15 cellular contexts compared by ENCODE assay signal in the genomic region with DNA sequence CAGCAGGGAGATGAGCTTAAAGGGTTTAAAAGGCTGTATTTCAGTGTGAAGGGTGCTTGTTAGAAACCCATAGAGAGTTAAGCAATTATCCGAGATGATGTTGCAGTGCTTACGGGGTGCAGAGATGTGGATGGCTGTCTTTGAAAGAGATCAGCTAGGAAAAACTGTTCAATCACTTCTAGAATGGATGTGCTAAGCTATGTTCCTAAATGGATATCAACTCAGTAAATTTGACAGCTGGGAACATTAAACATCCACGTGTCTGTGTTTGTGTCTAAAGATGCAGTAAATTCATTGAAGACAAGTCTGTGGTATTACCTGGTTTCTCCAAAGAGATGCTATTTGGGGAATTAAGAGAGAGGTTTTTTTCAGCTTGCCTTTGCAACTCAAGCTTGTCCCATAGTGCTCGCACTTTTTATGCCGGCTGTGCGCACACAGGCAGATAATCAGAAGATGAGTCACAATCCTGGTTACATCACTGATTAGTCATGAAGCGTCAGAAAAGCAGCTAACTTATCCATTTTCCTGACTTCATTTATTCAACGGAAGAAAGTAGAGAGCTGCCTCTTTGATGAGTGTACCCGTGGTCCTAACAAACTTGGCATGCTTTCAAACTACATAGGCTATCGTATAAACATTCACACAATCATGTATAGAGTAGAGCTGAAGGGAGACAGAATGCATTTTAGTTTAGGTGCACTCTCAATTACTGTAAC.
DNase-seq lines count a peak whose midpoint lies in the region; ATAC-seq, FAIRE-seq and TF ChIP-seq lines count a peak whose summit lies in the region.
"Had no signal": no experiment of that assay in that cellular context is flagged by ENCODE, and none has a peak within 500 bp of the region (broad histone marks: within the 10 kb centered on the region; RNA-seq: fewer than 3 reads in every experiment).

No MANE protein-coding gene starts in this region.

- no peak for TF ChIP-seq CTCF in NB4 (IDR thresholded peaks at IDR 0.05; ENCODE audit: low read depth, low read length)
- TF ChIP-seq CTCF in psoas muscle (IDR thresholded peaks at IDR 0.05): no peak

- H3K27ac ChIP-seq in psoas muscle: no peak overlapping the region
- H3K27ac ChIP-seq: Peyer's patch, thoracic aorta had no signal

- no peak for FAIRE-seq in GM19239 (lab: Jason Lieb, UNC)
- FAIRE-seq: GM12892 had no signal

- no peaks in the 10 kb centered on the region for H3K4me1 ChIP-seq in adipocyte (ENCODE audit: control insufficient read depth, insufficient read depth, low read length)
- no peaks in the 10 kb centered on the region for H3K4me1 ChIP-seq in psoas muscle
- H3K4me1 ChIP-seq: Peyer's patch had no signal

- DNase-seq in Ammon's horn (ENCODE audit: low spot score): peak; percentile 61
- peak; percentile 21 for DNase-seq in NB4 (ENCODE audit: low read depth)
- peak; percentile 84 for DNase-seq in adipocyte (ENCODE audit: low read depth)
- DNase-seq in glomerular visceral epithelial cell (ENCODE audit: extremely low spot score): peak; percentile 36
- DNase-seq in psoas muscle: no peak
- no peak for DNase-seq in GM19239 (ENCODE audit: insufficient read length, low spot score)
- DNase-seq in T-helper 9 cell: no peak
- DNase-seq: activated CD4-positive, alpha-beta T cell treated with anti-CD3 and anti-CD28 coated beads for 1 hour; activated naive CD4-positive, alpha-beta T cell treated with Interleukin-2 at 50 U/mL for 16 hours; COR-L47; NCI-H187 treated with DMSO at 0.1 percent for 48 hours; Peyer's patch had no signal

- no peak for TF ChIP-seq POLR2A in NB4 (IDR thresholded peaks at IDR 0.05; ENCODE audit: extremely low read depth, insufficient read length)

- WGBS in psoas muscle, 3 donors: 67 to 68% (median 68%) methylated on average over 10 of the region's 10 CpGs

- no peaks in the 10 kb centered on the region for H3K9me3 ChIP-seq in adipocyte (ENCODE audit: control insufficient read depth, low read length)
- H3K9me3 ChIP-seq in psoas muscle: peaks cover 6% of the 10 kb centered on the region
- H3K9me3 ChIP-seq: Peyer's patch, thoracic aorta had no signal

- no peak for ATAC-seq in psoas muscle
- ATAC-seq in activated CD4-positive, CD25-positive, alpha-beta regulatory T cell treated with anti-CD3 and anti-CD28 coated beads, Interleukin-2, amount 50 U/mL, for 24 hours: no peak

- H3K36me3 ChIP-seq in adipocyte (ENCODE audit: control insufficient read depth, insufficient read depth, low read length, severe bottlenecking): no peaks in the 10 kb centered on the region
- H3K36me3 ChIP-seq in psoas muscle (ENCODE audit: insufficient read depth in 1 of 2, low read depth in 1 of 2): no peaks in the 10 kb centered on the region
- H3K36me3 ChIP-seq: Peyer's patch, thoracic aorta had no signal

- intact Hi-C loops in psoas muscle (cut with DNase I): no loop called here

- H3K9ac ChIP-seq in adipocyte (ENCODE audit: low read length): no peak overlapping the region

- H3K27me3 ChIP-seq in adipocyte (replicated peaks; ENCODE audit: control insufficient read depth, insufficient read depth, low read length) (no peaks in the 10 kb centered on the region), psoas muscle (ENCODE audit: insufficient read depth in 3 of 3, low read length in 2 of 3) (no peaks in the 10 kb centered on the region)
- H3K27me3 ChIP-seq: Peyer's patch had no signal

- no peak overlapping the region for H3K4me3 ChIP-seq in NB4 (ENCODE audit: low read depth, low read length)
- no peak overlapping the region for H3K4me3 ChIP-seq in adipocyte (ENCODE audit: low read length)
- H3K4me3 ChIP-seq in psoas muscle: no peak overlapping the region
- H3K4me3 ChIP-seq: Peyer's patch, thoracic aorta had no signal

Comparison
In these comparisons a context has a peak if more than half of its experiments do, and no peak if none do; other contexts are left out.
1. DNase-seq: peak in Ammon's horn (single experiment), NB4 (single experiment), adipocyte (single experiment) and glomerular visceral epithelial cell (single experiment); none in psoas muscle (0 of 2), GM19239 (single experiment) and T-helper 9 cell (single experiment).